In the genomic region with DNA sequence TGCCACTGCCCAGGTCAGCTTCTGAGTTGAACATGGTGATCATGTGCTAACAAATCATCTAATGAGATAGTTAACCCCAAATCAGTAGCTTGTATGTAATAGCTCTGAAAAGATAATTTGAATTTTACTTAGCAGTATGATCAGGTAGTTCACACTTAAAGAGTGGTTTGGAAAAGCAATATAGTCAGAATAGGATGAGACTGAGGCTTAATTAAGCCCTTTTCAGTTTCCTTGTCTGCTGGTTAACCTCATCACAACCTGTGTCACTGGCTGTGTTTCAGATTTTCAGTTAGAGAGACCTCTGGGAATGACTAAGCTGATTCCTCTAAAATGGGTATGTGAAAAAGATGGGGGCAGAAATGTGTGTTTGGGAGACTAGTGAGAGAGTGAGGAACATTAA, we compare ENCODE assay signal across 12 cellular contexts. TPM values are rescaled to one million over a fixed set of nuclear protein-coding genes. Genes with fewer than 3 reads are reported as not detected.
DNase-seq lines count a peak whose midpoint lies in the region; ATAC-seq and TF ChIP-seq lines count a peak whose summit lies in the region.
"Had no signal": no experiment of that assay in that cellular context is flagged by ENCODE, and none has a peak within 500 bp of the region (broad histone marks: within the 10 kb centered on the region; RNA-seq: fewer than 3 reads in every experiment).

No MANE protein-coding gene starts in this region.

- no peak overlapping the region for H3K4me3 ChIP-seq in mesenchymal stem cell (ENCODE audit: insufficient read depth in 1 of 2, low read depth in 1 of 2, low read length in 2 of 2)
- H3K4me3 ChIP-seq: GM23338 had no signal

- H3K27me3 ChIP-seq in mesenchymal stem cell (ENCODE audit: control insufficient read depth in 1 of 2, insufficient read depth in 1 of 2, low read length in 2 of 2), result peaks cover 0 to 3% of the 10 kb centered on the region in 2 experiments

- H3K4me3 Mint-ChIP-seq in activated T-cell treated with anti-CD3 and anti-CD28 coated beads, Interleukin-2, amount 50 U/mL, for 4 hours, result peak overlapping the region; percentile 33
- H3K4me3 Mint-ChIP-seq in HFFc6, result no peak overlapping the region
- H3K4me3 Mint-ChIP-seq: GM23338 had no signal

- H3K4me1 Mint-ChIP-seq in activated T-cell treated with anti-CD3 and anti-CD28 coated beads, Interleukin-2, amount 50 U/mL, for 4 hours (ENCODE audit: low read depth), result peaks cover 57% of the 10 kb centered on the region
- H3K4me1 Mint-ChIP-seq in HFFc6 (ENCODE audit: low read depth), result no peaks in the 10 kb centered on the region
- H3K4me1 Mint-ChIP-seq: GM23338 had no signal

- H3K79me1 ChIP-seq in mesenchymal stem cell (replicated peaks; ENCODE audit: low read length, poor library complexity, severe bottlenecking), result no peaks in the 10 kb centered on the region

- H3K9me3 ChIP-seq in mesenchymal stem cell (ENCODE audit: control insufficient read depth, low read length), result no peaks in the 10 kb centered on the region

- DNase-seq in activated T-cell treated with anti-CD3 and anti-CD28 coated beads, Interleukin-2, amount 50 U/mL, for 4 hours, result no peak
- DNase-seq in activated T-cell treated with anti-CD3 and anti-CD28 coated beads, Interleukin-2, amount 50 U/mL, for 1 hour, result no peak
- DNase-seq in stimulated activated naive CD8-positive, alpha-beta T cell treated with anti-CD3 and anti-CD28 coated beads, Interleukin-15, Interleukin-2, amounts not matched to agents 100 U/mL and 50 U/mL, for 24 hours, result no peak
- DNase-seq in HFFc6, result no peak
- DNase-seq in mesenchymal stem cell, result no peak
- DNase-seq in NCI-H2196 treated with DMSO at 0.1 percent for 48 hours (lab: John Stamatoyannopoulos, UW; ENCODE audit: unreplicated experiment), result no peak
- DNase-seq: foreskin fibroblast had no signal

- H3K36me3 Mint-ChIP-seq in activated T-cell treated with anti-CD3 and anti-CD28 coated beads, Interleukin-2, amount 50 U/mL, for 4 hours (ENCODE audit: insufficient read depth), result peaks cover 7% of the 10 kb centered on the region
- no peaks in the 10 kb centered on the region for H3K36me3 Mint-ChIP-seq in HFFc6 (ENCODE audit: low read depth)

- peaks cover 9% of the 10 kb centered on the region for H3K9me3 Mint-ChIP-seq in activated T-cell treated with anti-CD3 and anti-CD28 coated beads, Interleukin-2, amount 50 U/mL, for 4 hours
- no peaks in the 10 kb centered on the region; the same call in 1 of the 2 replicates for H3K9me3 Mint-ChIP-seq in HFFc6
- H3K9me3 Mint-ChIP-seq: GM23338 had no signal

- no peaks in the 10 kb centered on the region for H3K36me3 ChIP-seq in mesenchymal stem cell (ENCODE audit: control insufficient read depth in 1 of 2, insufficient read depth in 2 of 2, low read depth in 1 of 2, low read length in 2 of 2)

- H3K14ac ChIP-seq in mesenchymal stem cell (ENCODE audit: low read length in 2 of 2), result no peak overlapping the region

- H2AFZ ChIP-seq in mesenchymal stem cell (ENCODE audit: low read depth, low read length), result no peak overlapping the region
- H2AFZ ChIP-seq: GM23338 had no signal

- no peak overlapping the region for H2BK120ac ChIP-seq in mesenchymal stem cell (ENCODE audit: low read depth, low read length)

- H3K27ac Mint-ChIP-seq in HFFc6, result no peak overlapping the region
- H3K27ac Mint-ChIP-seq: GM23338 had no signal

- no peak overlapping the region for H2BK15ac ChIP-seq in mesenchymal stem cell (ENCODE audit: low read depth, poor library complexity, severe bottlenecking)

- no peak overlapping the region for H4K91ac ChIP-seq in mesenchymal stem cell (ENCODE audit: low read length)

- no peak for TF ChIP-seq CTCF in HFFc6 (IDR thresholded peaks at IDR 0.05)

- H2BK12ac ChIP-seq in mesenchymal stem cell (ENCODE audit: low read length in 2 of 2), result no peak overlapping the region

- H3K27ac ChIP-seq in mesenchymal stem cell (ENCODE audit: low read length, poor library complexity, severe bottlenecking), result no peak overlapping the region

- H3K4me2 ChIP-seq in mesenchymal stem cell (ENCODE audit: low read length, poor library complexity, severe bottlenecking), result no peak overlapping the region
- H3K4me2 ChIP-seq: GM23338 had no signal

- ATAC-seq in activated T-cell treated with anti-CD3 and anti-CD28 coated beads, Interleukin-2, amount 50 U/mL, for 4 hours, result peak; percentile 91 to 94
- ATAC-seq in GM21825 (IDR thresholded peaks at IDR 0.05; ENCODE audit: unreplicated experiment) (peak; percentile 88), HG03520 (IDR thresholded peaks at IDR 0.05; ENCODE audit: unreplicated experiment) (peak; percentile 93)
- ATAC-seq in stimulated activated naive CD8-positive, alpha-beta T cell treated with anti-CD3 and anti-CD28 coated beads, Interleukin-15, Interleukin-2, amounts not matched to agents 100 U/mL and 50 U/mL, for 24 hours, result peak; percentile 91
- ATAC-seq: GM23338 had no signal

- H3K18ac ChIP-seq in mesenchymal stem cell (ENCODE audit: low read depth in 1 of 2, low read length in 2 of 2), result no peak overlapping the region

- no peak overlapping the region for H3K23ac ChIP-seq in mesenchymal stem cell (ENCODE audit: low read length in 2 of 2)

- H4K8ac ChIP-seq in mesenchymal stem cell (ENCODE audit: low read length), result no peak overlapping the region

- H3K27me3 Mint-ChIP-seq in activated T-cell treated with anti-CD3 and anti-CD28 coated beads, Interleukin-2, amount 50 U/mL, for 4 hours (ENCODE audit: low read depth), result no peaks in the 10 kb centered on the region
- no peaks in the 10 kb centered on the region for H3K27me3 Mint-ChIP-seq in HFFc6 (ENCODE audit: insufficient read depth)

- H3K4ac ChIP-seq in mesenchymal stem cell (ENCODE audit: low read depth in 1 of 2, low read length in 2 of 2), result no peak overlapping the region

- no peak overlapping the region for H2BK5ac ChIP-seq in mesenchymal stem cell (ENCODE audit: low read depth, low read length, poor library complexity, severe bottlenecking)

- no peak overlapping the region for H2AK5ac ChIP-seq in mesenchymal stem cell (ENCODE audit: low read length, severe bottlenecking)

- H3K9ac ChIP-seq in mesenchymal stem cell (ENCODE audit: low read length), result no peak overlapping the region

- H3K4me1 ChIP-seq in mesenchymal stem cell (ENCODE audit: control insufficient read depth, insufficient read depth, low read depth, low read length), result no peaks in the 10 kb centered on the region

RNA-seq across cellular contexts. Expression of gene GPR174, which starts 38.1 kb away (rescaled TPM):
- total RNA-seq in activated T-cell treated with anti-CD3 and anti-CD28 coated beads, Interleukin-2, amount 50 U/mL, for 4 hours, result 10 to 100 TPM; 13.2 to 24.8 (median 20.1) TPM
- total RNA-seq in HFFc6 (2021; fragmentation: NEBNext Ultra II Directional; extraction: Animal tissue kit (Norgen Biotek cat#: 25700)), result not detected
- polyA plus RNA-seq in mesenchymal stem cell (2013, experiment 1 of 2), result not detected
- not detected for polyA plus RNA-seq in mesenchymal stem cell (2013, experiment 2 of 2)
- total RNA-seq: GM23338, myocyte had no signal
- polyA plus RNA-seq: AG04450, GM23338 had no signal

Comparison
In these comparisons a context has a peak if more than half of its experiments do, and no peak if none do; other contexts are left out.
1. RNA of gene GPR174, which starts 38.1 kb away (total RNA-seq): 13.2 to 24.8 TPM in activated T-cell treated with anti-CD3 and anti-CD28 coated beads, Interleukin-2, amount 50 U/mL, for 4 hours; not detected in HFFc6; every median in the first group is over 10 times any median in the second.
2. Peak in every context shown above with its lines, with median percentiles within 50 percentile points of each other: ATAC-seq.